Comparison of ENCODE assay signal across 34 cellular contexts in the genomic region with DNA sequence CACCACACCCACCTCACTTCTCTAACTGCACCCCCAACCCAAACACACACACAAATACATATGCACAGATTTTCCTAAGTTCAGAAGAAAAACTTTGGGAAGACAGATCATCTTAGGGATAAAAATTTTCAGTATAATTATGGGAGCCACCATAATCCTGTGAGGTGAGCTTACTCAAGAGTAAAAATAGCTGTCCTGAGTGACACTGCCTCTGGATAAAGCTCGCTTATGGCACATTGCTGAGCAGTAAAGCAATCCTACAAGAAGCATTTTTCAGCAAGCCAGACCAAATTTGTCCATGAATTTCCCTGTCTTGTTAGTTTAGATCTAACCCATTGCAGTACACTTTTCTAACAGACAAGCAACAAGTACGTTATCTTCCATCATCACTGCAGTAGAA.
"Had no signal": no experiment of that assay in that cellular context is flagged by ENCODE, and none has a peak within 500 bp of the region (broad histone marks: within the 10 kb centered on the region; RNA-seq: fewer than 3 reads in every experiment).

No MANE protein-coding gene starts in this region.

- H3K9me3 ChIP-seq: MG63 had no signal

- H3K36me3 ChIP-seq: MG63 had no signal

- DNase-seq: Karpas-422, Kasumi-1, MG63, MM.1S, MV-4-11, NCI-H1048, NCI-H1092, NCI-H1092 treated with DMSO at 0.1 percent for 48 hours, NCI-H1105, NCI-H1105 treated with DMSO at 0.1 percent for 48 hours, NCI-H1417, NCI-H1417 treated with DMSO at 0.1 percent for 48 hours, NCI-H1436, NCI-H146, NCI-H1694, NCI-H1694 treated with DMSO at 0.1 percent for 48 hours, NCI-H187, NCI-H187 treated with DMSO at 0.1 percent for 48 hours, NCI-H1930, NCI-H2029, NCI-H2029 treated with DMSO at 0.1 percent for 48 hours, NCI-H2081, NCI-H2081 treated with DMSO at 0.1 percent for 48 hours, NCI-H2107, NCI-H2171, NCI-H2171 treated with DMSO at 0.1 percent for 48 hours, NCI-H2227 treated with DMSO at 0.1 percent for 48 hours, NCI-H226, NCI-H345, NCI-H446, NCI-H446 treated with DMSO at 0.1 percent for 48 hours, NCI-H510A, NCI-H510A treated with DMSO at 0.1 percent for 48 hours had no signal

- H3K27me3 ChIP-seq: MG63 had no signal

- H3K4me3 ChIP-seq: MG63 had no signal

- H3K27ac ChIP-seq: KMS-11 had no signal
